In the genomic region with DNA sequence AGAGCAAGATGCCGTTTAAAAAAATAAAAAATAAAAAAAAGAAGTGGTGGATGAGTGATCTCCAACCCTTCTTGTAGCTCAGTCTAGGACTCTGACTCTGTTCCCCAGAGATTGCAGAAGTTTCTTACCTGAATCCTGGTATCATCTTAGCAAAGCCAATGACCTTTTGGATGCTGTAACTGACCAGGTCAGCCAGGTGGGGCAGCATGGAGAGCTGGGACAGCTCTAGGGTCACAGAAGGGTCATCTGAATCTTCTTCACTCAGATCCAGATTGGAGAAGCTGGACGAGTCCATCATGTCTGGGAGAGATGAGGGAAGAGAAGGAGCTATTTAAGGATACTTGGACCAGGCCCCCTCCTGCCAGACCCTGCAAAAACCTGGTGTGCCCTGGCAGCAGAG, we compare ENCODE assay signal across 18 cellular contexts. TPM values are rescaled to one million over a fixed set of nuclear protein-coding genes. Genes with fewer than 3 reads are reported as not detected.
DNase-seq lines count a peak whose midpoint lies in the region; ATAC-seq and TF ChIP-seq lines count a peak whose summit lies in the region.
"Had no signal": no experiment of that assay in that cellular context is flagged by ENCODE, and none has a peak within 500 bp of the region (broad histone marks: within the 10 kb centered on the region; RNA-seq: fewer than 3 reads in every experiment).

No MANE protein-coding gene starts in this region.

- TF ChIP-seq POLR2A in right lobe of liver (IDR thresholded peaks at IDR 0.05), result no peak

- DNase-seq in GM23338 (ENCODE audit: low spot score) (peak; percentile 35), RWPE1 (ENCODE audit: low spot score) (no peak), right lobe of liver (no peak), NCI-H1436 treated with DMSO at 0.1 percent for 48 hours (lab: John Stamatoyannopoulos, UW) (no peak)
- DNase-seq in activated CD4-positive, alpha-beta memory T cell treated with anti-CD3 and anti-CD28 coated beads for 36 hours, result no peak
- no peak for DNase-seq in stimulated activated CD4-positive, alpha-beta T cell treated with anti-CD3 and anti-CD28 coated beads, Interleukin-4, amount 100 ng/mL, for 1 hour
- DNase-seq: AML-193, Calu3, DMS79, MG63, NCI-H1105 treated with DMSO at 0.1 percent for 48 hours, NCI-H187 treated with DMSO at 0.1 percent for 48 hours, NCI-H2171, NCI-H82, Right ventricle myocardium superior, SK-N-SH had no signal

- H3K4me1 ChIP-seq in GM23338 (ENCODE audit: insufficient read depth), result no peaks in the 10 kb centered on the region
- peaks cover 0 to 57% (median 16%) of the 10 kb centered on the region in 4 donors for H3K4me1 ChIP-seq in right lobe of liver

- no peaks in the 10 kb centered on the region for H3F3A ChIP-seq in GM23338 (replicated peaks; ENCODE audit: low read depth)

- no peak overlapping the region for H3K4me3 Mint-ChIP-seq in GM23338
- no peak overlapping the region for H3K4me3 Mint-ChIP-seq in activated CD4-positive, alpha-beta memory T cell treated with anti-CD3 and anti-CD28 coated beads for 36 hours

- H3K27me3 Mint-ChIP-seq in GM23338 (ENCODE audit: insufficient read depth, low read depth, poor library complexity), result peaks cover 11% of the 10 kb centered on the region
- H3K27me3 Mint-ChIP-seq in activated CD4-positive, alpha-beta memory T cell treated with anti-CD3 and anti-CD28 coated beads for 36 hours, result no peaks in the 10 kb centered on the region

- POLR2A ChIA-PET in RWPE1 (lab: Yijun Ruan, JAX; ENCODE audit: low non-redundant PET), result no interaction called here
- POLR2A ChIA-PET in activated CD4-positive, alpha-beta memory T cell treated with anti-CD3 and anti-CD28 coated beads for 36 hours (lab: Charles Lee), result no interaction called here

- H3K4me3 ChIP-seq in GM23338 (no peak overlapping the region), right lobe of liver (no peak overlapping the region)
- H3K4me3 ChIP-seq: MG63 had no signal

- H3K4me2 ChIP-seq in GM23338, result no peak overlapping the region
- H3K4me2 ChIP-seq: SK-N-SH had no signal

- TF ChIP-seq CTCF in 22Rv1 (IDR thresholded peaks at IDR 0.05), result peak; percentile 21; the same call in 1 of the 2 replicates
- peak; percentile 30 to 39; a peak in 3 of 4 replicates for TF ChIP-seq CTCF in GM23338 (conservative IDR thresholded peaks at IDR 0.05; ENCODE audit: low read depth in 2 of 2)
- no peak for TF ChIP-seq CTCF in RWPE1 (conservative IDR thresholded peaks at IDR 0.05; ENCODE audit: low read depth)
- TF ChIP-seq CTCF in right lobe of liver (IDR thresholded peaks at IDR 0.05), result peak; percentile 11 to 40 (median 26)

- no peaks in the 10 kb centered on the region for H4K20me1 ChIP-seq in GM23338 (replicated peaks; ENCODE audit: insufficient read depth)

- H3K9me2 ChIP-seq in GM23338 (ENCODE audit: insufficient read depth), result no peaks in the 10 kb centered on the region
- H3K9me2 ChIP-seq: SK-N-SH had no signal

- H3K9me3 Mint-ChIP-seq in GM23338, result no peaks in the 10 kb centered on the region
- no peaks in the 10 kb centered on the region for H3K9me3 Mint-ChIP-seq in activated CD4-positive, alpha-beta memory T cell treated with anti-CD3 and anti-CD28 coated beads for 36 hours

- no peaks in the 10 kb centered on the region for H3K79me2 ChIP-seq in GM23338 (replicated peaks; ENCODE audit: insufficient read depth)

- no peaks in the 10 kb centered on the region for H3K36me3 ChIP-seq in GM23338 (ENCODE audit: insufficient read depth)
- no peaks in the 10 kb centered on the region for H3K36me3 ChIP-seq in right lobe of liver

- H3K27me3 ChIP-seq in GM23338 (ENCODE audit: insufficient read depth) (no peaks in the 10 kb centered on the region), right lobe of liver (no peaks in the 10 kb centered on the region)
- H3K27me3 ChIP-seq: MG63 had no signal

- no peak overlapping the region for H2AFZ ChIP-seq in GM23338

- WGBS in right lobe of liver (ENCODE audit: insufficient coverage, low coverage, low lambda C conversion rate, missing lambda C conversion rate), result 33% methylated on average over 1 of the region's 2 CpGs

- H3K36me3 Mint-ChIP-seq in GM23338 (ENCODE audit: low read depth), result no peaks in the 10 kb centered on the region
- H3K36me3 Mint-ChIP-seq in activated CD4-positive, alpha-beta memory T cell treated with anti-CD3 and anti-CD28 coated beads for 36 hours, result peaks cover 83% of the 10 kb centered on the region

- H3K27ac Mint-ChIP-seq in GM23338, result no peak overlapping the region
- no peak overlapping the region for H3K27ac Mint-ChIP-seq in activated CD4-positive, alpha-beta memory T cell treated with anti-CD3 and anti-CD28 coated beads for 36 hours

- intact Hi-C loops in right lobe of liver (cut with DNase I), result no loop called here
- intact Hi-C loops in activated CD4-positive, alpha-beta memory T cell treated with anti-CD3 and anti-CD28 coated beads for 36 hours (cut with micrococcal nuclease), result no loop called here

- ATAC-seq in GM23338, result no peak
- peak; percentile 27 to 41 (median 32) for ATAC-seq in right lobe of liver
- ATAC-seq: Panc1 had no signal

- peaks cover 15% of the 10 kb centered on the region for H3K4me1 Mint-ChIP-seq in GM23338
- H3K4me1 Mint-ChIP-seq in activated CD4-positive, alpha-beta memory T cell treated with anti-CD3 and anti-CD28 coated beads for 36 hours (ENCODE audit: low read depth), result peaks cover 34% of the 10 kb centered on the region

- no peak overlapping the region for H3K27ac ChIP-seq in 22Rv1
- H3K27ac ChIP-seq in GM23338 (ENCODE audit: low read depth), result no peak overlapping the region
- H3K27ac ChIP-seq in RWPE1, result 0 out of 2 replicates have a peak overlapping the region, but pooled peaks have one; percentile 18
- no peak overlapping the region for H3K27ac ChIP-seq in right lobe of liver

- CTCF ChIA-PET in RWPE1 (lab: Yijun Ruan, JAX), result no interaction called here
- CTCF ChIA-PET in activated CD4-positive, alpha-beta memory T cell treated with anti-CD3 and anti-CD28 coated beads for 36 hours (lab: Charles Lee), result interaction anchor here (1.2 to 1.9 kb wide), 2 partner anchors 94 to 113 kb away, joined by 3 to 4 read pairs; no protein-coding TSS in a partner anchor

- H3K9me3 ChIP-seq in right lobe of liver, result no peaks in the 10 kb centered on the region
- H3K9me3 ChIP-seq: MG63, SK-N-SH had no signal

TF ChIP-seq in GM23338, 12 proteins besides CTCF, POLR2A, EP300 and RAD21 (continues in another document):
- no peak for TF ChIP-seq ZNF114 (CRISPR knock-in tag; IDR thresholded peaks at IDR 0.05)
- no peak for TF ChIP-seq ZNF331 (CRISPR knock-in tag; IDR thresholded peaks at IDR 0.05; ENCODE audit: low read depth)
- no peak for TF ChIP-seq JUNB (IDR thresholded peaks at IDR 0.05; ENCODE audit: unreplicated experiment)
- TF ChIP-seq CREB1 (CRISPR knock-in tag; IDR thresholded peaks at IDR 0.05; ENCODE audit: low read depth), result no peak
- TF ChIP-seq EZH2phosphoT487 (IDR thresholded peaks at IDR 0.05; ENCODE audit: unreplicated experiment), result no peak
- TF ChIP-seq STAT1 (IDR thresholded peaks at IDR 0.05; ENCODE audit: unreplicated experiment), result no peak

RNA-seq across cellular contexts. Expression of gene HDAC7, which starts 35.8 kb away (rescaled TPM):
- 55.1 and 60.1 TPM in 2 replicates for total RNA-seq in GM23338 (2014; rRNA removed; shearing (Covaris generic))
- 37.3 and 41.3 TPM in 2 replicates for polyA plus RNA-seq in GM23338 (2016; fragmentation: Nextera tagmentation; extraction: Ambion mirVana)
- 10 to 100 TPM in 2 of 6 experiments, 1 to 10 TPM in 4; 6.6 to 18.8 (median 8.4) TPM for total RNA-seq in right lobe of liver
- 100 to 1,000 TPM; 257 to 280 TPM for total RNA-seq in activated CD4-positive, alpha-beta memory T cell treated with anti-CD3 and anti-CD28 coated beads for 36 hours

RNA-seq across cellular contexts. Expression of gene VDR, which starts 49.3 kb away (rescaled TPM):
- total RNA-seq in GM23338 (2014; rRNA removed; shearing (Covaris generic)), result 1.1 and 1.4 TPM in 2 replicates
- polyA plus RNA-seq in GM23338 (2016; fragmentation: Nextera tagmentation; extraction: Ambion mirVana), result 0.35 and 0.37 TPM in 2 replicates
- 1 to 10 TPM in 1 of 6 experiments, under 1 TPM in 5; 0.18 to 1.2 (median 0.39) TPM for total RNA-seq in right lobe of liver
- 100 to 1,000 TPM; 156 TPM for total RNA-seq in activated CD4-positive, alpha-beta memory T cell treated with anti-CD3 and anti-CD28 coated beads for 36 hours

Comparison
In these comparisons a context has a peak if more than half of its experiments do, and no peak if none do; other contexts are left out.
1. RNA of gene VDR, which starts 49.3 kb away (total RNA-seq): 156 TPM in activated CD4-positive, alpha-beta memory T cell treated with anti-CD3 and anti-CD28 coated beads for 36 hours; 1.1 to 1.4 TPM in GM23338 and 0.18 to 1.2 TPM in right lobe of liver; every median in the first group is over 10 times any median in the second.